32 cellular contexts compared by ENCODE assay signal in the genomic region with DNA sequence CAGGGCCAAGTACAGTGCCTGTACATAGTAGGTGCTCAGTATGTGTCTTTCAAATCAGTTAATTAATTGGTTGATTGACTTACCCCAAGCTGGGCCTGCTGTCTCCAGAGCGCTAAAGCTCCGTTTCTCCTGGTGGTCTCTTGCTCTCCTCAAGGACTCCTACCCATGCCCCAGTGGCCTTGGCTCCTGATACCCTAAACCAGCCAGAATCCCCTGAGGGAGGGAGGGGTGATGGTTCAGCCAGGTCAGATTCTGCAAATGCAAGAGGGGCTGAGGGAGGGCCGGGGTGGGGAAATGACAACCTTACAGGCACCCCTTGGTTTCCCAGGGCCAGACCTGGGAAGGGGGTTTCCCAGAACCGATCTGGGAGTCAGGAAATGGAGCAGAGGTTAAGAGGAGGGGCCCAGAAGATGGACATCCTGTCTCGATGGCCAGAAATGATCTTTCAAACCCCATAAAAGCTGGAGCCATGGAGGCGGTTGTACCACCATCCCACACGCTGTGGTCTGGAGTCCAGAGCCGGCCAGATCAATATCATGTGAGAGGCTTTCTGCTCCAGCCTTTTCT.
A peak's percentile ranks its signal among the peaks of the same experiment; 100 is the strongest.
DNase-seq lines count a peak whose midpoint lies in the region; ATAC-seq and TF ChIP-seq lines count a peak whose summit lies in the region.
"Had no signal": no experiment of that assay in that cellular context is flagged by ENCODE, and none has a peak within 500 bp of the region (broad histone marks: within the 10 kb centered on the region; RNA-seq: fewer than 3 reads in every experiment).

No MANE protein-coding gene starts in this region.

- POLR2A ChIA-PET in activated CD8-positive, alpha-beta T cell treated with anti-CD3 and anti-CD28 coated beads, Interleukin-2, amount 10 ng/mL, durations not matched to agents 7 days and 5 days (lab: Charles Lee): no interaction called here
- POLR2A ChIA-PET in activated CD8-positive, alpha-beta T cell treated with anti-CD3 and anti-CD28 coated beads for 36 hours (lab: Charles Lee): no interaction called here

- H3K4me1 ChIP-seq in colonic mucosa (no peaks in the 10 kb centered on the region), vagina (peaks cover 37% of the 10 kb centered on the region)

- DNase-seq in activated CD8-positive, alpha-beta T cell treated with anti-CD3 and anti-CD28 coated beads, Interleukin-2, amount 10 ng/mL, durations not matched to agents 7 days and 5 days: peak; percentile 19
- DNase-seq in activated CD8-positive, alpha-beta T cell treated with anti-CD3 and anti-CD28 coated beads for 36 hours: no peak
- DNase-seq in colonic mucosa: peak; percentile 15
- peak; percentile 72 for DNase-seq in posterior vena cava (ENCODE audit: low spot score)
- peak; percentile 70 to 82 for DNase-seq in vagina (ENCODE audit: extremely low spot score in 2 of 2)
- no peak for DNase-seq in inferior parietal cortex (ENCODE audit: extremely low spot score)
- DNase-seq: activated CD4-positive, alpha-beta T cell treated with anti-CD3 and anti-CD28 coated beads for 48 hours; activated naive CD4-positive, alpha-beta T cell treated with Interleukin-2 at 50 U/mL for 16 hours; activated T-cell treated with anti-CD3 and anti-CD28 coated beads, Interleukin-2, amount 50 U/mL, for 72 hours; body of pancreas; CD4-positive, CD25-positive, alpha-beta regulatory T cell; DMS79 treated with DMSO at 0.1 percent for 48 hours; dorsolateral prefrontal cortex; GDM1; left cardiac atrium; mammary epithelial cell; NCI-H1092 treated with DMSO at 0.1 percent for 48 hours; NCI-H1694 treated with DMSO at 0.1 percent for 48 hours; NCI-H510A; retina; small intestine; stimulated activated naive CD4-positive, alpha-beta T cell treated with Interleukin-2 at 50 U/mL for 16 hours; thyroid gland; WERI-Rb-1 had no signal

- ATAC-seq in activated CD8-positive, alpha-beta T cell treated with anti-CD3 and anti-CD28 coated beads, Interleukin-2, amount 10 ng/mL, durations not matched to agents 7 days and 5 days: no peak
- no peak for ATAC-seq in activated CD8-positive, alpha-beta T cell treated with anti-CD3 and anti-CD28 coated beads for 36 hours
- ATAC-seq in GM18520 (IDR thresholded peaks at IDR 0.05; ENCODE audit: unreplicated experiment): no peak
- no peak for ATAC-seq in GM19324 (IDR thresholded peaks at IDR 0.05; ENCODE audit: low FRiP score, unreplicated experiment)
- ATAC-seq: activated T-cell treated with anti-CD3 and anti-CD28 coated beads, Interleukin-2, amount 50 U/mL, for 72 hours; body of pancreas; K562 had no signal

- H3K9me3 Mint-ChIP-seq in activated CD8-positive, alpha-beta T cell treated with anti-CD3 and anti-CD28 coated beads, Interleukin-2, amount 10 ng/mL, durations not matched to agents 7 days and 5 days (ENCODE audit: insufficient read depth): no peaks in the 10 kb centered on the region
- no peaks in the 10 kb centered on the region for H3K9me3 Mint-ChIP-seq in activated CD8-positive, alpha-beta T cell treated with anti-CD3 and anti-CD28 coated beads for 36 hours
- H3K9me3 Mint-ChIP-seq: activated T-cell treated with anti-CD3 and anti-CD28 coated beads, Interleukin-2, amount 50 U/mL, for 72 hours; CD4-positive, CD25-positive, alpha-beta regulatory T cell; central memory CD8-positive, alpha-beta T cell; nephron had no signal

- TF ChIP-seq POLR2A in vagina (IDR thresholded peaks at IDR 0.05): no peak

- H3K36me3 Mint-ChIP-seq in activated CD8-positive, alpha-beta T cell treated with anti-CD3 and anti-CD28 coated beads, Interleukin-2, amount 10 ng/mL, durations not matched to agents 7 days and 5 days (ENCODE audit: low read depth): no peaks in the 10 kb centered on the region
- no peaks in the 10 kb centered on the region for H3K36me3 Mint-ChIP-seq in activated CD8-positive, alpha-beta T cell treated with anti-CD3 and anti-CD28 coated beads for 36 hours (ENCODE audit: low read depth)
- H3K36me3 Mint-ChIP-seq: CD4-positive, CD25-positive, alpha-beta regulatory T cell had no signal

- peaks cover 34% of the 10 kb centered on the region for H3K4me1 Mint-ChIP-seq in activated CD8-positive, alpha-beta T cell treated with anti-CD3 and anti-CD28 coated beads, Interleukin-2, amount 10 ng/mL, durations not matched to agents 7 days and 5 days (ENCODE audit: low read depth)
- peaks cover 5% of the 10 kb centered on the region for H3K4me1 Mint-ChIP-seq in activated CD8-positive, alpha-beta T cell treated with anti-CD3 and anti-CD28 coated beads for 36 hours (ENCODE audit: low read depth)

- H3K27me3 ChIP-seq in colonic mucosa (no peaks in the 10 kb centered on the region), vagina (no peaks in the 10 kb centered on the region)
- H3K27me3 ChIP-seq: body of pancreas, dorsolateral prefrontal cortex, hepatocyte, ovary, thyroid gland had no signal

- H3K36me3 ChIP-seq in colonic mucosa (no peaks in the 10 kb centered on the region), vagina (no peaks in the 10 kb centered on the region)
- H3K36me3 ChIP-seq: ovary, thyroid gland, WERI-Rb-1 had no signal

- no peaks in the 10 kb centered on the region for H3K27me3 Mint-ChIP-seq in activated CD8-positive, alpha-beta T cell treated with anti-CD3 and anti-CD28 coated beads, Interleukin-2, amount 10 ng/mL, durations not matched to agents 7 days and 5 days (ENCODE audit: low read depth)
- no peaks in the 10 kb centered on the region for H3K27me3 Mint-ChIP-seq in activated CD8-positive, alpha-beta T cell treated with anti-CD3 and anti-CD28 coated beads for 36 hours
- H3K27me3 Mint-ChIP-seq: CD4-positive, CD25-positive, alpha-beta regulatory T cell had no signal

- H3K4me3 Mint-ChIP-seq in activated CD8-positive, alpha-beta T cell treated with anti-CD3 and anti-CD28 coated beads, Interleukin-2, amount 10 ng/mL, durations not matched to agents 7 days and 5 days: no peak overlapping the region
- H3K4me3 Mint-ChIP-seq in activated CD8-positive, alpha-beta T cell treated with anti-CD3 and anti-CD28 coated beads for 36 hours: no peak overlapping the region
- H3K4me3 Mint-ChIP-seq: activated T-cell treated with anti-CD3 and anti-CD28 coated beads, Interleukin-2, amount 50 U/mL, for 72 hours; central memory CD8-positive, alpha-beta T cell; nephron had no signal

- no peak overlapping the region for H3K9ac ChIP-seq in colonic mucosa (ENCODE audit: low read depth in 2 of 2, low read length in 2 of 2)

- no peak for TF ChIP-seq CTCF in activated CD8-positive, alpha-beta T cell treated with anti-CD3 and anti-CD28 coated beads for 36 hours (IDR thresholded peaks at IDR 0.05)
- TF ChIP-seq CTCF in colonic mucosa (IDR thresholded peaks at IDR 0.05) (no peak), vagina (IDR thresholded peaks at IDR 0.05) (no peak)

- CTCF ChIA-PET in activated CD8-positive, alpha-beta T cell treated with anti-CD3 and anti-CD28 coated beads, Interleukin-2, amount 10 ng/mL, durations not matched to agents 7 days and 5 days (lab: Charles Lee): interaction anchor here (1.2 to 9.8 kb wide), 5 partner anchors 8 to 200 kb away, joined by 4 to 195 read pairs (median 10); no protein-coding TSS in a partner anchor
- CTCF ChIA-PET in activated CD8-positive, alpha-beta T cell treated with anti-CD3 and anti-CD28 coated beads for 36 hours (lab: Charles Lee): interaction anchor here (1.2 to 1.6 kb wide), 3 partner anchors 8 to 196 kb away, joined by 3 to 14 read pairs (median 7); no protein-coding TSS in a partner anchor

- no peak overlapping the region for H3K27ac Mint-ChIP-seq in activated CD8-positive, alpha-beta T cell treated with anti-CD3 and anti-CD28 coated beads, Interleukin-2, amount 10 ng/mL, durations not matched to agents 7 days and 5 days
- no peak overlapping the region for H3K27ac Mint-ChIP-seq in activated CD8-positive, alpha-beta T cell treated with anti-CD3 and anti-CD28 coated beads for 36 hours
- H3K27ac Mint-ChIP-seq: activated T-cell treated with anti-CD3 and anti-CD28 coated beads, Interleukin-2, amount 50 U/mL, for 72 hours; CD4-positive, CD25-positive, alpha-beta regulatory T cell had no signal

- H3K27ac ChIP-seq in colonic mucosa (no peak overlapping the region), vagina (no peak overlapping the region)
- H3K27ac ChIP-seq: 22Rv1, dorsolateral prefrontal cortex, hepatocyte, ovary, thyroid gland, WERI-Rb-1 had no signal

- intact Hi-C loops in activated CD8-positive, alpha-beta T cell treated with anti-CD3 and anti-CD28 coated beads for 36 hours (cut with micrococcal nuclease): no loop called here
- intact Hi-C loops in colonic mucosa (cut with DNase I) (no loop called here), posterior vena cava (cut with DNase I) (loop anchor here in 1 of 2 donors (5.0 kb wide), 2 partner anchors 194 to 244 kb away; no protein-coding TSS in a partner anchor), vagina (cut with DNase I) (no loop called here)

- H3K9me3 ChIP-seq in colonic mucosa (no peaks in the 10 kb centered on the region), vagina (no peaks in the 10 kb centered on the region)
- H3K9me3 ChIP-seq: body of pancreas, ovary, thyroid gland had no signal

- H3K4me3 ChIP-seq in colonic mucosa: no peak overlapping the region
- H3K4me3 ChIP-seq in vagina: no peak overlapping the region
- H3K4me3 ChIP-seq: body of pancreas, dorsolateral prefrontal cortex, hepatocyte, K562, ovary, thyroid gland had no signal

Comparison
In these comparisons a context has a peak if more than half of its experiments do, and no peak if none do; other contexts are left out.
1. DNase-seq: peak in activated CD8-positive, alpha-beta T cell treated with anti-CD3 and anti-CD28 coated beads, Interleukin-2, amount 10 ng/mL, durations not matched to agents 7 days and 5 days (single experiment), colonic mucosa (single experiment), posterior vena cava (single experiment) and vagina (2 of 2); none in activated CD8-positive, alpha-beta T cell treated with anti-CD3 and anti-CD28 coated beads for 36 hours (single experiment) and inferior parietal cortex (single experiment).